In genomic region chr13:38086013-38086412, GRCh38 we compare ENCODE assay signal across 1 cellular context.
TF ChIP-seq lines count a peak whose summit lies in the region.

No MANE protein-coding gene starts in this region.

TF ChIP-seq in SK-N-SH treated with all-trans-retinoic acid at 6 μM for 48 hours, 23 proteins besides CTCF, POLR2A, EP300 and RAD21 (continued from another document):
- TF ChIP-seq PATZ1 (CRISPR knock-in tag; IDR thresholded peaks at IDR 0.05; ENCODE audit: borderline replicate concordance), result no peak
- no peak for TF ChIP-seq GLIS3 (CRISPR knock-in tag; IDR thresholded peaks at IDR 0.05)
- TF ChIP-seq POU6F1 (CRISPR knock-in tag; IDR thresholded peaks at IDR 0.05; ENCODE audit: borderline replicate concordance, low read depth), result no peak
- TF ChIP-seq ZNF70 (CRISPR knock-in tag; IDR thresholded peaks at IDR 0.05), result no peak
- TF ChIP-seq BACH2 (CRISPR knock-in tag; IDR thresholded peaks at IDR 0.05; ENCODE audit: borderline replicate concordance), result no peak
